In the genomic region with DNA sequence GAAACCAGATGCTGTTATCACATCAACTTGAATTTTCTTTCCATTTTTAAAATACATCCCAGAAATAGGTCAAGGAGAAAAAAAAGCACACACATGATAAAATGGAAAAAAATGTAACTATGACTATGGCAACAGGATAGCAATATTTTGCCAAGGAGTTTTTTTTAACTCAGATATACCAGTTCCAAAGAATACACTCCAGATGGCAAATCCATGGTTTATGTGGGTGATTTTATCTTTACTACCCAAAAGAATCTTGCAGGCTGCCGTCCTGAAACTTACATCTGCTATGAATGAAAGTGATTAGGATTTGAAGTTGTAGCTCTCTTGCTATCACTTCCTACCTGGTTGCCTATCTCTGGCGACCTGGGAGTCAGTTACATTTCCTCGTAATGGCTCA, we compare ENCODE assay signal across 14 cellular contexts.
"Had no signal": no experiment of that assay in that cellular context is flagged by ENCODE, and none has a peak within 500 bp of the region (broad histone marks: within the 10 kb centered on the region; RNA-seq: fewer than 3 reads in every experiment).

No MANE protein-coding gene starts in this region.

- DNase-seq: activated CD4-positive, alpha-beta T cell treated with anti-CD3 and anti-CD28 coated beads, Interleukin-2, amount 50 U/mL, for 4 hours; activated T-cell treated with anti-CD3 and anti-CD28 coated beads, Interleukin-2, amount 50 U/mL, for 1 hour; aorta; foreskin melanocyte; head of caudate nucleus; left ventricle myocardium inferior; nephron progenitor cell; ovary; stimulated activated CD4-positive, alpha-beta T cell treated with anti-CD3 and anti-CD28 coated beads, Interleukin-15, amount 100 ng/mL, for 24 hours; stimulated activated CD4-positive, alpha-beta T cell treated with anti-CD3 and anti-CD28 coated beads, Interleukin-4, amount 100 ng/mL, for 4 hours; SW 1271 had no signal

- H3K4me1 ChIP-seq: esophagus muscularis mucosa, left ventricle myocardium inferior, tibial nerve had no signal

- ATAC-seq: activated CD4-positive, CD25-positive, alpha-beta regulatory T cell treated with anti-CD3 and anti-CD28 coated beads, Interleukin-2, amount 50 U/mL, for 24 hours had no signal

- H3K27me3 ChIP-seq: esophagus muscularis mucosa, ovary, tibial nerve had no signal

- H3K9me3 ChIP-seq: esophagus muscularis mucosa, left ventricle myocardium inferior, ovary, tibial nerve had no signal

- H3K4me3 ChIP-seq: esophagus muscularis mucosa, left ventricle myocardium inferior, ovary, tibial nerve had no signal

- H3K36me3 ChIP-seq: esophagus muscularis mucosa, left ventricle myocardium inferior, ovary, tibial nerve had no signal

- H3K27ac ChIP-seq: esophagus muscularis mucosa, left ventricle myocardium inferior, ovary, tibial nerve had no signal
